ENCODE assay signal across 9 cellular contexts in genomic region chr10:33487014-33487776, GRCh38.
DNase-seq lines count a peak whose midpoint lies in the region; ATAC-seq, FAIRE-seq and TF ChIP-seq lines count a peak whose summit lies in the region.
"Had no signal": no experiment of that assay in that cellular context is flagged by ENCODE, and none has a peak within 500 bp of the region (broad histone marks: within the 10 kb centered on the region; RNA-seq: fewer than 3 reads in every experiment).

No MANE protein-coding gene starts in this region.

- H3K27ac ChIP-seq in A549, result 0 out of 6 replicates have a peak overlapping the region, but pooled peaks of 1 of the 2 experiments have one; percentile 1
- peak overlapping the region; percentile 30; the same call in 1 of the 2 replicates for H3K27ac ChIP-seq in Panc1 (ENCODE audit: low read length)

- POLR2A ChIA-PET in A549 (lab: Yijun Ruan, JAX), result no interaction called here
- POLR2A ChIA-PET in Panc1 (lab: Charles Lee), result no interaction called here

- no peak for TF ChIP-seq EP300 in A549 (IDR thresholded peaks at IDR 0.05)

- peak in 1 of 2 experiments; percentile 44 for DNase-seq in A549 (ENCODE audit: low read depth in 1 of 2, low spot score in 1 of 2)
- DNase-seq in GM03348 (ENCODE audit: low spot score), result peak; percentile 14
- no peak for DNase-seq in Panc1 (ENCODE audit: low read depth, low spot score)
- DNase-seq in fibroblast of the conjunctiva (ENCODE audit: low read depth), result peak; percentile 2
- DNase-seq in activated naive CD4-positive, alpha-beta T cell (lab: John Stamatoyannopoulos, UW), result no peak
- no peak for DNase-seq in HK-2 (ENCODE audit: unreplicated experiment)
- DNase-seq: naive B cell had no signal

- H3K27me3 ChIP-seq in Panc1 (ENCODE audit: control insufficient read depth, insufficient read depth, low read length), result no peaks in the 10 kb centered on the region

- in situ Hi-C loops in Panc1 (cut with HindIII; ENCODE audit: low pct_unique_long_range_greater_than_20kb, low sequenced_read_pairs), result no loop called here

- FAIRE-seq in A549 (lab: Jason Lieb, UNC), result no peak

- no peak for TF ChIP-seq RAD21 in A549 (conservative IDR thresholded peaks at IDR 0.05 in 1 of 2, IDR thresholded peaks at IDR 0.05 in 1 of 2)

- TF ChIP-seq CTCF in A549 (IDR thresholded peaks at IDR 0.05) (no peak), Panc1 (IDR thresholded peaks at IDR 0.05) (peak; percentile 30; the same call in 1 of the 2 replicates)

- H3K36me3 ChIP-seq in Panc1 (ENCODE audit: control insufficient read depth, insufficient read depth, low read length), result no peaks in the 10 kb centered on the region

- no TSS peak for BruUV-seq in Panc1 (replicated peaks; lab: Mats Ljungman, UMichigan)

- CTCF ChIA-PET in A549 (lab: Yijun Ruan, JAX), result no interaction called here
- CTCF ChIA-PET in Panc1 (lab: Charles Lee), result no interaction called here

- H3K9me3 ChIP-seq in A549 (no peaks in the 10 kb centered on the region), Panc1 (ENCODE audit: control insufficient read depth, insufficient read depth, low read depth, low read length) (no peaks in the 10 kb centered on the region)

- peak overlapping the region; percentile 19; the same call in 2 of the 3 replicates for H3K4me2 ChIP-seq in A549

- no peak overlapping the region for H3K4me3 ChIP-seq in A549
- H3K4me3 ChIP-seq in Panc1 (ENCODE audit: low read depth in 2 of 2, low read length in 2 of 2), result peak overlapping the region in 1 of 2 experiments; percentile 29; a peak in 2 of 4 replicates

- intact Hi-C loops in Panc1 (cut with micrococcal nuclease; ENCODE audit: unreplicated experiment), result no loop called here

- TF ChIP-seq POLR2A in A549 (IDR thresholded peaks at IDR 0.05; ENCODE audit: low read length), result no peak

- ATAC-seq in A549 (peak in 1 of 2 experiments; percentile 67; a peak in 3 of 6 replicates), Panc1 (peak; percentile 66; the same call in 1 of the 2 replicates), HG02571 (IDR thresholded peaks at IDR 0.05; ENCODE audit: unreplicated experiment) (no peak), GM21423 (IDR thresholded peaks at IDR 0.05; ENCODE audit: unreplicated experiment) (no peak)

- 56% methylated on average over 4 of the region's 4 CpGs for WGBS in A549 (ENCODE audit: missing lambda C conversion rate)

- H3K4me1 ChIP-seq in A549, result peaks cover 8% of the 10 kb centered on the region; the same call in 2 of the 3 replicates
- no peaks in the 10 kb centered on the region; the same call in 1 of the 2 replicates for H3K4me1 ChIP-seq in Panc1 (ENCODE audit: control insufficient read depth, insufficient read depth, low read length)

TF ChIP-seq in A549, 52 proteins besides CTCF, POLR2A, EP300 and RAD21:
- TF ChIP-seq EHF (CRISPR knock-in tag; IDR thresholded peaks at IDR 0.05) (no peak), CBX2 (IDR thresholded peaks at IDR 0.05; ENCODE audit: borderline replicate concordance, low read depth) (no peak), KDM1A (IDR thresholded peaks at IDR 0.05; ENCODE audit: low read depth) (no peak)

Comparison
In these comparisons a context has a peak if more than half of its experiments do, and no peak if none do; other contexts are left out.
1. DNase-seq: peak in GM03348 (single experiment) and fibroblast of the conjunctiva (single experiment); none in Panc1 (single experiment), activated naive CD4-positive, alpha-beta T cell (0 of 4) and HK-2 (single experiment).